In the genomic region with DNA sequence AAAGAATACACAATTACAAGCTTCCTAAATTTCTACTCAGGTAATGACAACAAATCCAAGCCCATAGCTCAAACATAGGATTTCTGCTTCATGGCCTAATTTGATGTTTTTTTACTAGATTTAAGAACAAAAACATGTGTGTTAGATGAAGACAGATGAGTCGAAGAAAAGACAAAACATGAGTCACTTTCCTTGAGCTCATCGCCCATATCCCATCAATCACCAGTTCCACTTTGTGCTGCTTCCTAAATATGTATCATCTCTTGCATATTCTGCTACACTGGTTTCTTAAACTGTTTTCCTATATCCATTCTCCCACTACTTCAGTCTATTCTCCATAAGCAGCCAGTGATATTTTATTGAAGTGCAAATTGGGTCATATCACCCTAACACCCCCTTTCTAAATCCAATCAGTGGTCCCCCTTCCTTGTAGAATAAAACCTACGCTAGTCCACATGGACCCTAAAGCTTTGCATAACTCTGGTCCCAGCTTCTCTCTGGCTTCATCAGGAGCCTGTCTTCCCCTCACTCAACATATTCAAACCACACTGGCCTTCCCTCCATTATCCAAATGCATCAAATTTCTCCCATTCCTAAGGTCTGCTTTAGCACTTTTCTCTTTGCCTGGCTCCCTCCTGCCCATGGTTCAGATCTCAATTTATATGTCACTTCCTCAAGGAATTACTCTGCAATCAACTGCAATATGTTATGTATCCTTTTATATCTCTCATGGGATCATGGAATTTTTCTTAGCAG, we compare ENCODE assay signal across 19 cellular contexts.
DNase-seq lines count a peak whose midpoint lies in the region; ATAC-seq and TF ChIP-seq lines count a peak whose summit lies in the region.
"Had no signal": no experiment of that assay in that cellular context is flagged by ENCODE, and none has a peak within 500 bp of the region (broad histone marks: within the 10 kb centered on the region; RNA-seq: fewer than 3 reads in every experiment).

No MANE protein-coding gene starts in this region.

- TF ChIP-seq CTCF in fibroblast of mammary gland (conservative IDR thresholded peaks at IDR 0.05; ENCODE audit: control insufficient read depth, insufficient read depth, low read depth, low read length), result no peak
- TF ChIP-seq CTCF in lung (IDR thresholded peaks at IDR 0.05; ENCODE audit: control extremely low read depth, extremely low read depth), result no peak

- no peak overlapping the region for H3K27ac Mint-ChIP-seq in natural killer cell treated with Interleukin-12 subunit alpha and Interleukin-12 subunit beta and Interleukin-15 and Interleukin-18, amount 100 ng/mL, for 72 hours
- H3K27ac Mint-ChIP-seq: CD4-positive, CD25-positive, alpha-beta regulatory T cell had no signal

- H3K9me3 ChIP-seq in lung (ENCODE audit: control insufficient read depth in 2 of 2, insufficient read depth in 1 of 2, low read length in 1 of 2), result no peaks in the 10 kb centered on the region
- H3K9me3 ChIP-seq: A549 had no signal

- H3K4me1 ChIP-seq in lung (ENCODE audit: control insufficient read depth in 2 of 2, insufficient read depth in 2 of 2, low read length in 2 of 2), result no peaks in the 10 kb centered on the region
- H3K4me1 ChIP-seq: A549 had no signal

- H3K4me1 Mint-ChIP-seq in natural killer cell treated with Interleukin-12 subunit alpha and Interleukin-12 subunit beta and Interleukin-15 and Interleukin-18, amount 100 ng/mL, for 72 hours (ENCODE audit: low read depth in 2 of 2), result peaks cover 0 to 3% of the 10 kb centered on the region in 2 donors

- no peaks in the 10 kb centered on the region for H3K9me3 Mint-ChIP-seq in natural killer cell treated with Interleukin-12 subunit alpha and Interleukin-12 subunit beta and Interleukin-15 and Interleukin-18, amount 100 ng/mL, for 72 hours

- no peak overlapping the region for H3K4me3 Mint-ChIP-seq in natural killer cell treated with Interleukin-12 subunit alpha and Interleukin-12 subunit beta and Interleukin-15 and Interleukin-18, amount 100 ng/mL, for 72 hours
- H3K4me3 Mint-ChIP-seq: CD4-positive, CD25-positive, alpha-beta regulatory T cell had no signal

- H3K36me3 ChIP-seq in lung (ENCODE audit: control insufficient read depth in 2 of 2, insufficient read depth in 2 of 2, low read length in 2 of 2), result no peaks in the 10 kb centered on the region

- DNase-seq in AG20443 (ENCODE audit: low spot score), result peak; percentile 6
- DNase-seq in NCI-H69 (lab: John Stamatoyannopoulos, UW), result peak; percentile 12
- DNase-seq in fibroblast of mammary gland (ENCODE audit: low read depth), result peak; percentile 42
- no peak for DNase-seq in lung (ENCODE audit: low spot score)
- no peak for DNase-seq in natural killer cell treated with Interleukin-12 subunit alpha and Interleukin-12 subunit beta and Interleukin-15 and Interleukin-18, amount 100 ng/mL, for 72 hours (ENCODE audit: low spot score)
- no peak for DNase-seq in activated CD4-positive, CD25-positive, alpha-beta regulatory T cell (lab: John Stamatoyannopoulos, UW)
- no peak for DNase-seq in SHP77 (lab: John Stamatoyannopoulos, UW)
- DNase-seq: AML-193; CD4-positive, CD25-positive, alpha-beta regulatory T cell; DMS79; HCEC 1CT; KG1; NCI-H1092; NCI-H1694; NCI-H345; NCI-H526 treated with DMSO at 0.1 percent for 48 hours; NK-92 treated with Interleukin-12 subunit alpha and Interleukin-12 subunit beta, amount 100 ng/mL, for 24 hours had no signal

- WGBS in lung, 2 donors, result 82 to 88% methylated on average over 3 of the region's 3 CpGs

- H3K27ac ChIP-seq in lung (ENCODE audit: low read depth in 1 of 2, low read length in 1 of 2), result no peak overlapping the region
- H3K27ac ChIP-seq: A549 had no signal

- H3K27me3 Mint-ChIP-seq in natural killer cell treated with Interleukin-12 subunit alpha and Interleukin-12 subunit beta and Interleukin-15 and Interleukin-18, amount 100 ng/mL, for 72 hours, result no peaks in the 10 kb centered on the region

- H3K27me3 ChIP-seq in lung (ENCODE audit: control insufficient read depth, insufficient read depth), result no peaks in the 10 kb centered on the region

- H3K4me3 ChIP-seq in fibroblast of mammary gland (ENCODE audit: control insufficient read depth, low read depth, low read length) (no peak overlapping the region), lung (no peak overlapping the region)
- H3K4me3 ChIP-seq: A549 had no signal

- H3K36me3 Mint-ChIP-seq in natural killer cell treated with Interleukin-12 subunit alpha and Interleukin-12 subunit beta and Interleukin-15 and Interleukin-18, amount 100 ng/mL, for 72 hours, result no peaks in the 10 kb centered on the region
- H3K36me3 Mint-ChIP-seq: CD4-positive, CD25-positive, alpha-beta regulatory T cell had no signal

- ATAC-seq in lung (ENCODE audit: insufficient read depth, low FRiP score) (peak; percentile 34), GM21528 (IDR thresholded peaks at IDR 0.05; ENCODE audit: low FRiP score, unreplicated experiment) (no peak)
- no peak for ATAC-seq in natural killer cell treated with Interleukin-12 subunit alpha and Interleukin-12 subunit beta and Interleukin-15 and Interleukin-18, amount 100 ng/mL, for 72 hours
- ATAC-seq: A549 had no signal

Comparison
In these comparisons a context has a peak if more than half of its experiments do, and no peak if none do; other contexts are left out.
1. DNase-seq: peak in AG20443 (single experiment), NCI-H69 (single experiment) and fibroblast of mammary gland (single experiment); none in lung (single experiment), natural killer cell treated with Interleukin-12 subunit alpha and Interleukin-12 subunit beta and Interleukin-15 and Interleukin-18, amount 100 ng/mL, for 72 hours (single experiment), activated CD4-positive, CD25-positive, alpha-beta regulatory T cell (0 of 4) and SHP77 (0 of 2).